Comparison of ENCODE assay signal across 8 cellular contexts in the genomic region with DNA sequence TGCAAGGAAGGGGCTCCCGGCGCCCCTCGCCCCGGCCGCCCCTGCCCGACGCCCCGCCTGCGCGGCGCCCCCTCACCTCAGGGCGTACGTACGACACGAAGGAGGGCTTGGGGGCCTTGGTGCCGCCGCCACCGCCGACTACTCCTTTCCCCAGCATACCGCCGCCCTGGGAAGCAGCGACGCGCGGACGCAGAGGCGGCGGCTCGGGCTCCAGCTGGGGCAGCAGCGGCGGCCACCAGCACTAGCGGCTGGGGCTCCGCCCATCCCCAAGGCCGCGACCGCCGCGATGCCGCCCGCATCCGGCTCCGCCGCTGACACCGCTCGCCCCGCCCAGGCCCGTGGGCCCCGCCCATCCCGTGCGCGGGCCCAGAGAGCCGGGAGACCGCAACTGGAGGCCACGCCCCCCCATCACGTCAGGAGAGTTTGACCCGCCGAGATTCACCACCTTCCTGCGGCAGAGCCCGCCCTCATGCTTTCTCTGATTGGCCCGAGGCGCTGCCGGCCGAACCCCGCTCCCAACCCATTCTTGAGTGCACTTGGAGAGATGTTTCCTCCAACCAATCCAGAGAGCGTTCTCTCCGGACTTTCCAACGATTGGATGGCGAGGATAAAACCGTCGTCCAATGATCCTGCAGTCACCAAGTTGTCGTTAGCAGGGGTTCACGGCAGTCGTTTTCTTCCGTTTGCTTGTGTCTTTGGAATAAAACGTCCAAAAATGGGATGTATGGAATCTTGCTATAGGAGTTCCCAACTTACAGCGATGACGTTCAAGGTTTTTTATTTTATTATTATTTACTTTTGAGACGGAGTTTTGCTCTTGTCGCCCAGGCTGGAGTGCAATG. TPM values are rescaled to one million over a fixed set of nuclear protein-coding genes. Genes with fewer than 3 reads are reported as not detected.
A peak's percentile ranks its signal among the peaks of the same experiment; 100 is the strongest.
DNase-seq lines count a peak whose midpoint lies in the region; ATAC-seq and TF ChIP-seq lines count a peak whose summit lies in the region.

A gene with protein sequence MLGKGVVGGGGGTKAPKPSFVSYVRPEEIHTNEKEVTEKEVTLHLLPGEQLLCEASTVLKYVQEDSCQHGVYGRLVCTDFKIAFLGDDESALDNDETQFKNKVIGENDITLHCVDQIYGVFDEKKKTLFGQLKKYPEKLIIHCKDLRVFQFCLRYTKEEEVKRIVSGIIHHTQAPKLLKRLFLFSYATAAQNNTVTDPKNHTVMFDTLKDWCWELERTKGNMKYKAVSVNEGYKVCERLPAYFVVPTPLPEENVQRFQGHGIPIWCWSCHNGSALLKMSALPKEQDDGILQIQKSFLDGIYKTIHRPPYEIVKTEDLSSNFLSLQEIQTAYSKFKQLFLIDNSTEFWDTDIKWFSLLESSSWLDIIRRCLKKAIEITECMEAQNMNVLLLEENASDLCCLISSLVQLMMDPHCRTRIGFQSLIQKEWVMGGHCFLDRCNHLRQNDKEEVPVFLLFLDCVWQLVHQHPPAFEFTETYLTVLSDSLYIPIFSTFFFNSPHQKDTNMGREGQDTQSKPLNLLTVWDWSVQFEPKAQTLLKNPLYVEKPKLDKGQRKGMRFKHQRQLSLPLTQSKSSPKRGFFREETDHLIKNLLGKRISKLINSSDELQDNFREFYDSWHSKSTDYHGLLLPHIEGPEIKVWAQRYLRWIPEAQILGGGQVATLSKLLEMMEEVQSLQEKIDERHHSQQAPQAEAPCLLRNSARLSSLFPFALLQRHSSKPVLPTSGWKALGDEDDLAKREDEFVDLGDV (minus strand): TSS at position 258 of the 842 bp plus-strand sequence. CDS start 101 bp downstream, at position 157.

- peak within 1 kb of the TSS; percentile 96 for H3K27ac Mint-ChIP-seq in activated naive CD8-positive, alpha-beta T cell treated with anti-CD3 and anti-CD28 coated beads, Interleukin-2, amount 10 ng/mL, durations not matched to agents 7 days and 5 days
- H3K27ac Mint-ChIP-seq in glutamatergic neuron (ENCODE audit: unreplicated experiment), result peak within 1 kb of the TSS; percentile 84

- H3K36me3 Mint-ChIP-seq in activated naive CD8-positive, alpha-beta T cell treated with anti-CD3 and anti-CD28 coated beads, Interleukin-2, amount 10 ng/mL, durations not matched to agents 7 days and 5 days, result peaks cover 20% of the 10 kb centered on the region
- H3K36me3 Mint-ChIP-seq in glutamatergic neuron (ENCODE audit: unreplicated experiment), result no peaks in the 10 kb centered on the region

- H3K4me3 Mint-ChIP-seq in activated naive CD8-positive, alpha-beta T cell treated with anti-CD3 and anti-CD28 coated beads, Interleukin-2, amount 10 ng/mL, durations not matched to agents 7 days and 5 days, result peak within 1 kb of the TSS; percentile 92
- peak within 1 kb of the TSS; percentile 88 for H3K4me3 Mint-ChIP-seq in glutamatergic neuron (ENCODE audit: unreplicated experiment)

- ATAC-seq in HG02678 (IDR thresholded peaks at IDR 0.05; ENCODE audit: unreplicated experiment), result peak; percentile 92
- peak; percentile 97 for ATAC-seq in activated naive CD8-positive, alpha-beta T cell treated with anti-CD3 and anti-CD28 coated beads, Interleukin-2, amount 10 ng/mL, durations not matched to agents 7 days and 5 days (ENCODE audit: low read depth)
- peak; percentile 98 for ATAC-seq in thoracic aorta (ENCODE audit: insufficient number of reproducible peaks, low FRiP score, low read depth)

- peak; percentile 99 for DNase-seq in NCI-H128 (lab: John Stamatoyannopoulos, UW; ENCODE audit: unreplicated experiment)
- DNase-seq in activated naive CD8-positive, alpha-beta T cell treated with anti-CD3 and anti-CD28 coated beads, Interleukin-2, amount 10 ng/mL, durations not matched to agents 7 days and 5 days, result peak; percentile 100
- DNase-seq in glutamatergic neuron, result peak; percentile 100
- peak; percentile 100 for DNase-seq in osteoblast (ENCODE audit: insufficient read length, low spot score, missing footprints)
- DNase-seq in thoracic aorta (ENCODE audit: low spot score), result peak; percentile 98

- H3K27me3 Mint-ChIP-seq in activated naive CD8-positive, alpha-beta T cell treated with anti-CD3 and anti-CD28 coated beads, Interleukin-2, amount 10 ng/mL, durations not matched to agents 7 days and 5 days, result no peaks in the 10 kb centered on the region
- peaks cover 2% of the 10 kb centered on the region for H3K27me3 Mint-ChIP-seq in glutamatergic neuron (ENCODE audit: unreplicated experiment)

- H4K20me1 ChIP-seq in SU-DHL-6 (ENCODE audit: low read depth, low read length), result no peaks in the 10 kb centered on the region
- peaks cover 6% of the 10 kb centered on the region for H4K20me1 ChIP-seq in osteoblast (ENCODE audit: insufficient read depth, low read length)

- H3K27ac ChIP-seq in SU-DHL-6 (ENCODE audit: low read depth, low read length), result peak within 1 kb of the TSS; percentile 67
- H3K27ac ChIP-seq in osteoblast (ENCODE audit: low read depth, low read length), result peak within 1 kb of the TSS; percentile 87
- H3K27ac ChIP-seq in thoracic aorta, result peak within 1 kb of the TSS; percentile 91 to 98

- POLR2A ChIA-PET in activated naive CD8-positive, alpha-beta T cell treated with anti-CD3 and anti-CD28 coated beads, Interleukin-2, amount 10 ng/mL, durations not matched to agents 7 days and 5 days (lab: Charles Lee), result interaction anchor here (1.0 to 2.7 kb wide), 3 partner anchors 13 to 139 kb away, joined by 3 to 14 read pairs (median 7); partner anchors contain the start of gene GOLPH3

- peaks cover 40% of the 10 kb centered on the region for H3K79me2 ChIP-seq in SU-DHL-6 (ENCODE audit: insufficient read depth, low read length)
- H3K79me2 ChIP-seq in osteoblast (ENCODE audit: insufficient read depth, low read length), result peaks cover 43% of the 10 kb centered on the region

- peak within 1 kb of the TSS; percentile 74 for H2AFZ ChIP-seq in SU-DHL-6 (ENCODE audit: low read depth, low read length, severe bottlenecking)
- peak within 1 kb of the TSS; percentile 88 for H2AFZ ChIP-seq in osteoblast (ENCODE audit: low read length)

- peak within 1 kb of the TSS; percentile 74 for H3K4me3 ChIP-seq in SU-DHL-6 (ENCODE audit: insufficient read depth, low read length, poor library complexity, severe bottlenecking)
- H3K4me3 ChIP-seq in osteoblast (ENCODE audit: insufficient read depth, low read length), result peak within 1 kb of the TSS; percentile 88
- H3K4me3 ChIP-seq in thoracic aorta, result peak within 1 kb of the TSS; percentile 90

- H3K9me2 ChIP-seq in SU-DHL-6 (replicated peaks; ENCODE audit: insufficient read depth, low read length), result no peaks in the 10 kb centered on the region

- H3K4me2 ChIP-seq in SU-DHL-6 (ENCODE audit: low read depth, low read length, poor library complexity, severe bottlenecking), result peak within 1 kb of the TSS; percentile 99
- peak within 1 kb of the TSS; percentile 84 for H3K4me2 ChIP-seq in osteoblast (ENCODE audit: insufficient read depth, low read length)

- H3K9ac ChIP-seq in SU-DHL-6 (ENCODE audit: low read length), result peak within 1 kb of the TSS; percentile 89

- H3K4me1 Mint-ChIP-seq in activated naive CD8-positive, alpha-beta T cell treated with anti-CD3 and anti-CD28 coated beads, Interleukin-2, amount 10 ng/mL, durations not matched to agents 7 days and 5 days, result peaks cover 29% of the 10 kb centered on the region
- peaks cover 18% of the 10 kb centered on the region for H3K4me1 Mint-ChIP-seq in glutamatergic neuron (ENCODE audit: low read depth, unreplicated experiment)

- H3K27me3 ChIP-seq in SU-DHL-6 (ENCODE audit: low read length) (no peaks in the 10 kb centered on the region), osteoblast (ENCODE audit: insufficient read depth, low read length) (no peaks in the 10 kb centered on the region), thoracic aorta (replicated peaks; ENCODE audit: insufficient read depth) (no peaks in the 10 kb centered on the region)

- H3K9me3 ChIP-seq in SU-DHL-6 (ENCODE audit: insufficient read depth, low read length) (no peaks in the 10 kb centered on the region), osteoblast (ENCODE audit: low read depth, low read length) (no peaks in the 10 kb centered on the region), thoracic aorta (no peaks in the 10 kb centered on the region)

- peaks cover 13% of the 10 kb centered on the region for H3K4me1 ChIP-seq in osteoblast (ENCODE audit: insufficient read depth, low read length)
- H3K4me1 ChIP-seq in thoracic aorta (ENCODE audit: control insufficient read depth in 1 of 2, low read depth in 2 of 2), result peaks cover 16 to 27% of the 10 kb centered on the region in 2 donors

- no peaks in the 10 kb centered on the region for H3K9me3 Mint-ChIP-seq in activated naive CD8-positive, alpha-beta T cell treated with anti-CD3 and anti-CD28 coated beads, Interleukin-2, amount 10 ng/mL, durations not matched to agents 7 days and 5 days
- peaks cover 6% of the 10 kb centered on the region for H3K9me3 Mint-ChIP-seq in glutamatergic neuron (ENCODE audit: unreplicated experiment)

- H3K36me3 ChIP-seq in SU-DHL-6 (ENCODE audit: low read length), result no peaks in the 10 kb centered on the region
- no peaks in the 10 kb centered on the region for H3K36me3 ChIP-seq in osteoblast (ENCODE audit: insufficient read depth, low read length)
- no peaks in the 10 kb centered on the region for H3K36me3 ChIP-seq in thoracic aorta

- TF ChIP-seq CTCF in SU-DHL-6 (IDR thresholded peaks at IDR 0.05; ENCODE audit: insufficient read depth, low read length, poor library complexity, severe bottlenecking) (no peak), glutamatergic neuron (IDR thresholded peaks at IDR 0.05; ENCODE audit: partially characterized antibody, unreplicated experiment) (no peak), osteoblast (IDR thresholded peaks at IDR 0.05; ENCODE audit: extremely low read depth, low read depth, low read length) (no peak), thoracic aorta (IDR thresholded peaks at IDR 0.05) (no peak)

- TF ChIP-seq POLR2A in GM10847 (IDR thresholded peaks at IDR 0.05; ENCODE audit: extremely low read depth, insufficient read length), result peak; percentile 83

- peaks cover 16% of the 10 kb centered on the region for H3F3A ChIP-seq in SU-DHL-6 (ENCODE audit: insufficient read depth)

RNA-seq across cellular contexts. Expression of the gene that starts here (rescaled TPM):
- total RNA-seq in activated naive CD8-positive, alpha-beta T cell treated with anti-CD3 and anti-CD28 coated beads, Interleukin-2, amount 10 ng/mL, durations not matched to agents 7 days and 5 days, result 10 to 100 TPM; 30.6 to 32.2 TPM
- total RNA-seq in glutamatergic neuron (ENCODE audit: unreplicated experiment) (25.6 TPM), osteoblast (17.7 and 20.6 TPM in 2 replicates), thoracic aorta (10 to 100 TPM; 23.6 to 45.0 TPM)

Comparison
In these comparisons a context has a peak if more than half of its experiments do, and no peak if none do; other contexts are left out.
1. Peak in every context shown above with its lines: DNase-seq, ATAC-seq, H3K4me3 ChIP-seq and H3K27ac ChIP-seq.